In genomic region chr20:48823960-48824497, GRCh38 we compare ENCODE assay signal across 9 cellular contexts. TPM values are rescaled to one million over a fixed set of nuclear protein-coding genes. Genes with fewer than 3 reads are reported as not detected.
DNase-seq lines count a peak whose midpoint lies in the region; ATAC-seq, FAIRE-seq and TF ChIP-seq lines count a peak whose summit lies in the region.
"Had no signal": no experiment of that assay in that cellular context is flagged by ENCODE, and none has a peak within 500 bp of the region (broad histone marks: within the 10 kb centered on the region; RNA-seq: fewer than 3 reads in every experiment).

No MANE protein-coding gene starts in this region.

- H3K27me3 Mint-ChIP-seq in MCF 10A (ENCODE audit: insufficient read depth, unreplicated experiment), result peaks cover 26% of the 10 kb centered on the region

- no peaks in the 10 kb centered on the region for H3K9me3 Mint-ChIP-seq in MCF 10A (ENCODE audit: unreplicated experiment)

- no peaks in the 10 kb centered on the region for H3K36me3 Mint-ChIP-seq in MCF 10A (ENCODE audit: insufficient read depth, unreplicated experiment)

- no peaks in the 10 kb centered on the region for H3K79me2 ChIP-seq in osteoblast (ENCODE audit: insufficient read depth, low read length)

- no peak overlapping the region for H3K27ac Mint-ChIP-seq in MCF 10A (ENCODE audit: low read depth, unreplicated experiment)

- H3K27ac ChIP-seq in breast epithelium, result peak overlapping the region in 1 of 2 donors; percentile 67
- peak overlapping the region; percentile 13 for H3K27ac ChIP-seq in osteoblast (ENCODE audit: low read depth, low read length)

- H2AFZ ChIP-seq in osteoblast (ENCODE audit: low read length), result no peak overlapping the region

- TF ChIP-seq CTCF in MCF 10A (IDR thresholded peaks at IDR 0.05; ENCODE audit: unreplicated experiment), result no peak
- no peak for TF ChIP-seq CTCF in breast epithelium (IDR thresholded peaks at IDR 0.05)
- TF ChIP-seq CTCF in bronchial epithelial cell (IDR thresholded peaks at IDR 0.05; ENCODE audit: insufficient read depth, low read length, severe bottlenecking), result no peak
- no peak for TF ChIP-seq CTCF in osteoblast (IDR thresholded peaks at IDR 0.05; ENCODE audit: extremely low read depth, low read depth, low read length)

- BruUV-seq in MCF 10A (replicated peaks; lab: Mats Ljungman, UMichigan), result no TSS peak

- H3K9me3 ChIP-seq in breast epithelium (no peaks in the 10 kb centered on the region), osteoblast (ENCODE audit: low read depth, low read length) (no peaks in the 10 kb centered on the region)

- no peak for FAIRE-seq in bronchial epithelial cell (lab: Jason Lieb, UNC)

- intact Hi-C loops in MCF 10A (cut with micrococcal nuclease) (no loop called here), breast epithelium (cut with DNase I; ENCODE audit: low total_unique reads) (loop anchor here (5.0 kb wide), 1 partner anchor 1142 kb away; no protein-coding TSS in a partner anchor)

- H3K27me3 ChIP-seq in breast epithelium, result no peaks in the 10 kb centered on the region
- peaks cover 15% of the 10 kb centered on the region for H3K27me3 ChIP-seq in bronchial epithelial cell (ENCODE audit: control insufficient read depth, insufficient read depth, low read length)
- peaks cover 4% of the 10 kb centered on the region for H3K27me3 ChIP-seq in osteoblast (ENCODE audit: insufficient read depth, low read length)

- peaks cover 2% of the 10 kb centered on the region for H4K20me1 ChIP-seq in osteoblast (ENCODE audit: insufficient read depth, low read length)

- ATAC-seq in HG02763 (IDR thresholded peaks at IDR 0.05; ENCODE audit: unreplicated experiment) (no peak), esophagus mucosa (no peak)

- no peak overlapping the region for H3K4me3 Mint-ChIP-seq in MCF 10A (ENCODE audit: unreplicated experiment)

- TF ChIP-seq POLR2A in breast epithelium (IDR thresholded peaks at IDR 0.05), result no peak

- POLR2A ChIA-PET in MCF 10A (lab: Yijun Ruan, JAX), result no interaction called here

- H3K4me1 Mint-ChIP-seq in MCF 10A (ENCODE audit: insufficient read depth, unreplicated experiment), result no peaks in the 10 kb centered on the region

- CTCF ChIA-PET in MCF 10A (lab: Yijun Ruan, JAX), result no interaction called here

- H3K4me3 ChIP-seq in breast epithelium (peak overlapping the region in 1 of 3 donors; percentile 87), bronchial epithelial cell (ENCODE audit: low read depth, low read length) (no peak overlapping the region), osteoblast (ENCODE audit: insufficient read depth, low read length) (no peak overlapping the region)

- H3K4me1 ChIP-seq in breast epithelium (no peaks in the 10 kb centered on the region), osteoblast (ENCODE audit: insufficient read depth, low read length) (peaks cover 37% of the 10 kb centered on the region)

- H3K4me2 ChIP-seq in osteoblast (ENCODE audit: insufficient read depth, low read length), result peak overlapping the region; percentile 57

- DNase-seq in MCF 10A (ENCODE audit: unreplicated experiment) (peak; percentile 66), breast epithelium (ENCODE audit: low spot score in 2 of 2) (no peak), T-helper 9 cell (peak; percentile 27), bronchial epithelial cell (ENCODE audit: low read depth) (peak; percentile 83), osteoblast (ENCODE audit: insufficient read length, low spot score, missing footprints) (peak; percentile 99), retina (no peak)
- DNase-seq: DND-41 had no signal

- H3K36me3 ChIP-seq in breast epithelium (no peaks in the 10 kb centered on the region), bronchial epithelial cell (ENCODE audit: control insufficient read depth, insufficient read depth, low read length) (no peaks in the 10 kb centered on the region), osteoblast (ENCODE audit: insufficient read depth, low read length) (no peaks in the 10 kb centered on the region)

RNA-seq across cellular contexts. Expression of gene PREX1, which starts 3.8 kb away (rescaled TPM):
- total RNA-seq in MCF 10A (2022), result 0.05 TPM in 1 of 2 replicates, not detected in the other
- total RNA-seq in breast epithelium, result 10 to 100 TPM; 53.1 to 84.2 (median 65.1) TPM
- total RNA-seq in bronchial epithelial cell, result under 0.01 TPM in 2 replicates
- 12.7 and 14.1 TPM in 2 replicates for total RNA-seq in osteoblast
- total RNA-seq in esophagus mucosa, result 2.7 TPM

Comparison
In these comparisons a context has a peak if more than half of its experiments do, and no peak if none do; other contexts are left out.
1. DNase-seq: peak in MCF 10A (single experiment), T-helper 9 cell (single experiment), bronchial epithelial cell (single experiment) and osteoblast (single experiment); none in breast epithelium (0 of 2) and retina (single experiment).